Comparison of ENCODE assay signal across 1 cellular context in the genomic region with DNA sequence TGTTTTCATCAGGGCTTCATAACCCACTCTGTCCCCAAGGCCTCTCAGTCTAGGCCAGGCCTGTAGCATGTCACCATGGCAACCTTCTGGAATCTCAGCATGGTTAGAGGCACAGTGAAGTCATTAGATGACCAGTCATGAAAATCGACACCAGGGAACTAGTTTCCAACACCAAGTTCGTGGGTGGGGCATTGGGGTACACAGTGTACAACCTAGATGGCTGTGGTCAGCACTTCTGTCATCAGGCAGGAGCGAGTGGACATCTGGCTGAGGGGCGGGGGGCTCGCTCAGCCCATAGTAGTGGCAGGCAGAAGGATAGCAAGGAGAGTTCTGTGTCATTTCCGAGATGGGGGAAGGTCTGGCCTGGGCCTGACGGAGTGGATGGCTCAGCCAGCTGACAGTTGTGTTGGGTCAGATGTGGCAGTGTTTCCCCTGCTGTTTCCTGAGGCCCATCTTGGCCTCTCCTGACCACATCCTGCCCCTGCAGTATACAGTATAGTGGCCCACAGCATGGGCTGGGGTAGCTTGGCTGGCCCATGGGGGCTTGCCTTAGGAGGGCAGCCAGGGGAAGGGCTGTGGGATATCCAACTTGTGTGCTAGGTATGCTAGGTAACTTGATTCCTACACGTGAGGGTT.
TF ChIP-seq lines count a peak whose summit lies in the region.

No MANE protein-coding gene starts in this region.

TF ChIP-seq in HepG2, 621 proteins besides CTCF, POLR2A, EP300 and RAD21 (continued from another document):
- TF ChIP-seq ZNF253 (CRISPR knock-in tag; IDR thresholded peaks at IDR 0.05; ENCODE audit: borderline replicate concordance) = no peak
- TF ChIP-seq MTF1 (CRISPR knock-in tag; IDR thresholded peaks at IDR 0.05) = no peak
- TF ChIP-seq ZFP36 (IDR thresholded peaks at IDR 0.05; ENCODE audit: borderline replicate concordance, low read depth, low read length, partially characterized antibody) = no peak
- TF ChIP-seq POLR2AphosphoS2 (IDR thresholded peaks at IDR 0.05; ENCODE audit: low read depth, low read length) = no peak
- TF ChIP-seq ZSCAN21 (CRISPR knock-in tag; IDR thresholded peaks at IDR 0.05; ENCODE audit: borderline replicate concordance) = no peak
- no peak for TF ChIP-seq TAF15 (IDR thresholded peaks at IDR 0.05; ENCODE audit: low read depth, low read length, poor library complexity, severe bottlenecking)
- TF ChIP-seq SIX4 (CRISPR knock-in tag; IDR thresholded peaks at IDR 0.05) = no peak
- no peak for TF ChIP-seq IKZF5 (CRISPR knock-in tag; IDR thresholded peaks at IDR 0.05)
